12 cellular contexts compared by ENCODE assay signal in the genomic region with DNA sequence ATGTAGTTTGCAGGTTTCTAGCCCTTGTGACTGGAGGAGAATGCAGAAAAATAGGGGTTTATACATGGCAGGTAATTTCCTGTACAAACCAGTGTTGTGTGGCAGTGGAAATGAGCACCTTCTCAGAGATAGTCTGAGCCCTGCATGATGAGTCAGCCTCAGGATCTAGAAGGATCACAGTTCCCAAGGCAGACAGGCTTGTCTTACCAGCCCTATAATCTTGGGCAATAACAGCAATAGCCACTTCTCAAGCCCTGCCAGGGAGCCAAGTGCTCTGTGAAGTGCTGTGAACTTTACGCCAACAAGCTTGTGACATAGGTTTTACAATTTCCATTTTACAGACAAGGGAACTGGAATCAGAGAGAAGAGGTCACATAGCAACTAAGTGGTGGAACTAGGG.
DNase-seq lines count a peak whose midpoint lies in the region; ATAC-seq and TF ChIP-seq lines count a peak whose summit lies in the region.
"Had no signal": no experiment of that assay in that cellular context is flagged by ENCODE, and none has a peak within 500 bp of the region (broad histone marks: within the 10 kb centered on the region; RNA-seq: fewer than 3 reads in every experiment).

No MANE protein-coding gene starts in this region.

- H3K4me3 ChIP-seq in MG63 (no peak overlapping the region), choroid plexus epithelial cell (ENCODE audit: low read depth, low read length) (no peak overlapping the region), lower lobe of right lung (no peak overlapping the region)

- H3K9me3 ChIP-seq in MG63 (no peaks in the 10 kb centered on the region), lower lobe of right lung (no peaks in the 10 kb centered on the region)

- peak; percentile 60 for DNase-seq in CD1c-positive myeloid dendritic cell (ENCODE audit: extremely low spot score)
- peak; percentile 14 for DNase-seq in MG63
- DNase-seq in choroid plexus epithelial cell (ENCODE audit: low read depth): peak; percentile 26
- DNase-seq in lower lobe of right lung: peak; percentile 68
- no peak for DNase-seq in NCI-H510A treated with DMSO at 0.1 percent for 48 hours (lab: John Stamatoyannopoulos, UW)
- DNase-seq in sciatic nerve (ENCODE audit: low spot score): no peak
- no peak for DNase-seq in SW480 (ENCODE audit: low spot score)
- DNase-seq: activated T-cell treated with anti-CD3 and anti-CD28 coated beads, Interleukin-2, amount 50 U/mL, for 48 hours; amniotic stem cell; naive thymus-derived CD8-positive, alpha-beta T cell; stimulated activated CD4-positive, alpha-beta T cell treated with anti-CD3 and anti-CD28 coated beads, Interleukin-2, amount 100 ng/mL, for 24 hours had no signal

- TF ChIP-seq CTCF in choroid plexus epithelial cell (conservative IDR thresholded peaks at IDR 0.05; ENCODE audit: low read depth, low read length) (no peak), lower lobe of right lung (IDR thresholded peaks at IDR 0.05) (no peak)

- ATAC-seq in lower lobe of right lung (peak; percentile 84 to 86), sciatic nerve (no peak), GM18519 (IDR thresholded peaks at IDR 0.05; ENCODE audit: low FRiP score, unreplicated experiment) (no peak)
- ATAC-seq: naive thymus-derived CD8-positive, alpha-beta T cell had no signal

- peak overlapping the region; percentile 62 for H3K27ac ChIP-seq in lower lobe of right lung

- H3K27me3 ChIP-seq in MG63 (no peaks in the 10 kb centered on the region), lower lobe of right lung (ENCODE audit: low read depth) (no peaks in the 10 kb centered on the region)

- intact Hi-C loops in lower lobe of right lung (cut with DNase I): no loop called here
- intact Hi-C loops in sciatic nerve (cut with DNase I): no loop called here

- H3K36me3 ChIP-seq in MG63: no peaks in the 10 kb centered on the region
- no peaks in the 10 kb centered on the region for H3K36me3 ChIP-seq in lower lobe of right lung

- peaks cover 40% of the 10 kb centered on the region for H3K4me1 ChIP-seq in lower lobe of right lung

Comparison
In these comparisons a context has a peak if more than half of its experiments do, and no peak if none do; other contexts are left out.
1. DNase-seq: peak in CD1c-positive myeloid dendritic cell (single experiment), MG63 (single experiment), choroid plexus epithelial cell (single experiment) and lower lobe of right lung (single experiment); none in NCI-H510A treated with DMSO at 0.1 percent for 48 hours (single experiment), sciatic nerve (single experiment) and SW480 (single experiment).
2. ATAC-seq: peak in lower lobe of right lung (2 of 2); none in sciatic nerve (single experiment) and GM18519 (single experiment).